In the genomic region with DNA sequence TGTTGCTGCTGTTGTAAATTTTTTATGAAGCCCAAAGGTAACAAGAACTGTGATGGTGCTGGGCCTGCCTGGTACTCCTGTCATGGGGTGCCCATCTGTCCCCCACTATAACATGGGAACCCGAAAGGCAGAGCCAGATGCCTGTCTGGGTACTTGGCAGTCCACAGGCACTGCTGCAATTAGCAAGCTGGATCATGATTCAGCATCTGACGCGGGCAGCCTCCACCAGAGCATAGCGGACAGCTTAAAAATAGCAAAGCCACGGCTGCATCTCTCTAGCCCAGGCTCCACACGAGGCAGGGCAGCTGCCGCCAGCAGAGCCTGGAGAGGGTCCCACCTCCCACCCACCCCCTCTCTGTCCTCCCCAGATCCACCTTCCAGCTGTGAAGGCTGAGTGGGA, we compare ENCODE assay signal across 12 cellular contexts. TPM values are rescaled to one million over a fixed set of nuclear protein-coding genes. Genes with fewer than 3 reads are reported as not detected.
DNase-seq lines count a peak whose midpoint lies in the region; ATAC-seq, FAIRE-seq and TF ChIP-seq lines count a peak whose summit lies in the region.
"Had no signal": no experiment of that assay in that cellular context is flagged by ENCODE, and none has a peak within 500 bp of the region (broad histone marks: within the 10 kb centered on the region; RNA-seq: fewer than 3 reads in every experiment).

No MANE protein-coding gene starts in this region.

- intact Hi-C loops in sciatic nerve (cut with DNase I) = no loop called here

- H3K4me1 Mint-ChIP-seq in endothelial cell (ENCODE audit: unreplicated experiment) (peaks cover 24% of the 10 kb centered on the region), WTC11 (0 out of 2 replicates have a peak, but pooled peaks cover 3% of the 10 kb centered on the region), mesothelial cell of epicardium (peaks cover 2% of the 10 kb centered on the region)

- TF ChIP-seq CTCF in endothelial cell (IDR thresholded peaks at IDR 0.05; ENCODE audit: unreplicated experiment) (no peak), WTC11 (IDR thresholded peaks at IDR 0.05) (no peak), mesothelial cell of epicardium (IDR thresholded peaks at IDR 0.05; ENCODE audit: unreplicated experiment) (no peak)

- FAIRE-seq in RCC 7860 (lab: Jason Lieb, UNC) = peak; percentile 58

- POLR2A ChIA-PET in WTC11 (lab: Charles Lee) = no interaction called here

- DNase-seq in H4 (ENCODE audit: low spot score) = peak; percentile 74
- DNase-seq in RCC 7860 (ENCODE audit: low spot score) = peak; percentile 43
- peak; percentile 23 for DNase-seq in fibroblast of peridontal ligament (ENCODE audit: extremely low read depth)
- DNase-seq in pons (ENCODE audit: low spot score) = peak; percentile 20
- no peak for DNase-seq in sciatic nerve (ENCODE audit: low spot score)
- no peak for DNase-seq in endothelial cell (ENCODE audit: low spot score)
- no peak for DNase-seq in WTC11 (ENCODE audit: low spot score)
- DNase-seq in mesothelial cell of epicardium (ENCODE audit: low spot score in 2 of 2, unreplicated experiment in 2 of 2) = no peak
- DNase-seq: activated naive CD4-positive, alpha-beta T cell treated with anti-CD3 and anti-CD28 coated beads, Interleukin-2, amount 50 U/mL, for 16 hours; NCI-H69 had no signal

- no peak for ATAC-seq in sciatic nerve
- ATAC-seq in WTC11 = no peak

- no peaks in the 10 kb centered on the region for H3K36me3 Mint-ChIP-seq in endothelial cell (ENCODE audit: low read depth, unreplicated experiment)
- no peaks in the 10 kb centered on the region for H3K36me3 Mint-ChIP-seq in WTC11
- no peaks in the 10 kb centered on the region for H3K36me3 Mint-ChIP-seq in mesothelial cell of epicardium

- H3K27me3 Mint-ChIP-seq in endothelial cell (ENCODE audit: unreplicated experiment) (peaks cover 12% of the 10 kb centered on the region), WTC11 (ENCODE audit: low read depth) (no peaks in the 10 kb centered on the region; the same call in 1 of the 2 replicates), mesothelial cell of epicardium (ENCODE audit: low read depth) (peaks cover 27% of the 10 kb centered on the region)

- H3K9me3 Mint-ChIP-seq in endothelial cell (ENCODE audit: unreplicated experiment) (no peaks in the 10 kb centered on the region), WTC11 (no peaks in the 10 kb centered on the region), mesothelial cell of epicardium (no peaks in the 10 kb centered on the region)

- no peak overlapping the region for H3K27ac Mint-ChIP-seq in endothelial cell (ENCODE audit: unreplicated experiment)
- no peak overlapping the region for H3K27ac Mint-ChIP-seq in WTC11
- H3K27ac Mint-ChIP-seq in mesothelial cell of epicardium = no peak overlapping the region

- CTCF ChIA-PET in WTC11 (lab: Charles Lee) = no interaction called here

- H3K4me3 Mint-ChIP-seq in endothelial cell (ENCODE audit: unreplicated experiment) (no peak overlapping the region), WTC11 (no peak overlapping the region), mesothelial cell of epicardium (no peak overlapping the region)

TF ChIP-seq in WTC11, 78 proteins besides CTCF, POLR2A, EP300 and RAD21:
- no peak for TF ChIP-seq ELF4 (CRISPR knock-in tag; IDR thresholded peaks at IDR 0.05; ENCODE audit: low read depth)
- TF ChIP-seq FOXP1 (CRISPR knock-in tag; IDR thresholded peaks at IDR 0.05; ENCODE audit: borderline replicate concordance) = no peak
- TF ChIP-seq MXD4 (CRISPR knock-in tag; IDR thresholded peaks at IDR 0.05; ENCODE audit: borderline replicate concordance) = no peak
- TF ChIP-seq ZNF423 (CRISPR knock-in tag; IDR thresholded peaks at IDR 0.05) = no peak
- TF ChIP-seq TEAD1 (CRISPR knock-in tag; IDR thresholded peaks at IDR 0.05) = no peak
- TF ChIP-seq, protein P1, sequence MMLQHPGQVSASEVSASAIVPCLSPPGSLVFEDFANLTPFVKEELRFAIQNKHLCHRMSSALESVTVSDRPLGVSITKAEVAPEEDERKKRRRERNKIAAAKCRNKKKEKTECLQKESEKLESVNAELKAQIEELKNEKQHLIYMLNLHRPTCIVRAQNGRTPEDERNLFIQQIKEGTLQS (CRISPR knock-in tag; conservative IDR thresholded peaks at IDR 0.05) = no peak
- TF ChIP-seq TP53 (CRISPR knock-in tag; IDR thresholded peaks at IDR 0.05) = no peak
- TF ChIP-seq SMAD4 (CRISPR knock-in tag; IDR thresholded peaks at IDR 0.05) = no peak
- TF ChIP-seq, protein P2, sequence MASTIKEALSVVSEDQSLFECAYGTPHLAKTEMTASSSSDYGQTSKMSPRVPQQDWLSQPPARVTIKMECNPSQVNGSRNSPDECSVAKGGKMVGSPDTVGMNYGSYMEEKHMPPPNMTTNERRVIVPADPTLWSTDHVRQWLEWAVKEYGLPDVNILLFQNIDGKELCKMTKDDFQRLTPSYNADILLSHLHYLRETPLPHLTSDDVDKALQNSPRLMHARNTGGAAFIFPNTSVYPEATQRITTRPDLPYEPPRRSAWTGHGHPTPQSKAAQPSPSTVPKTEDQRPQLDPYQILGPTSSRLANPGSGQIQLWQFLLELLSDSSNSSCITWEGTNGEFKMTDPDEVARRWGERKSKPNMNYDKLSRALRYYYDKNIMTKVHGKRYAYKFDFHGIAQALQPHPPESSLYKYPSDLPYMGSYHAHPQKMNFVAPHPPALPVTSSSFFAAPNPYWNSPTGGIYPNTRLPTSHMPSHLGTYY (CRISPR knock-in tag; IDR thresholded peaks at IDR 0.05) = no peak
- TF ChIP-seq, protein P3, sequence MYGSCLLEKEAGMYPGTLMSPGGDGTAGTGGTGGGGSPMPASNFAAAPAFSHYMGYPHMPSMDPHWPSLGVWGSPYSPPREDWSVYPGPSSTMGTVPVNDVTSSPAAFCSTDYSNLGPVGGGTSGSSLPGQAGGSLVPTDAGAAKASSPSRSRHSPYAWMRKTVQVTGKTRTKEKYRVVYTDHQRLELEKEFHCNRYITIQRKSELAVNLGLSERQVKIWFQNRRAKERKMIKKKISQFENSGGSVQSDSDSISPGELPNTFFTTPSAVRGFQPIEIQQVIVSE (CRISPR knock-in tag; IDR thresholded peaks at IDR 0.05; ENCODE audit: borderline replicate concordance) = no peak
- no peak for TF ChIP-seq ZNF219 (CRISPR knock-in tag; IDR thresholded peaks at IDR 0.05; ENCODE audit: borderline replicate concordance)
- no peak for TF ChIP-seq CBFB (CRISPR knock-in tag; IDR thresholded peaks at IDR 0.05; ENCODE audit: low read depth)
- no peak for TF ChIP-seq GABPB1 (CRISPR knock-in tag; IDR thresholded peaks at IDR 0.05)
- TF ChIP-seq JUN (CRISPR knock-in tag; IDR thresholded peaks at IDR 0.05) = no peak
- no peak for TF ChIP-seq SP1 (CRISPR knock-in tag; conservative IDR thresholded peaks at IDR 0.05)
- TF ChIP-seq, protein P4, sequence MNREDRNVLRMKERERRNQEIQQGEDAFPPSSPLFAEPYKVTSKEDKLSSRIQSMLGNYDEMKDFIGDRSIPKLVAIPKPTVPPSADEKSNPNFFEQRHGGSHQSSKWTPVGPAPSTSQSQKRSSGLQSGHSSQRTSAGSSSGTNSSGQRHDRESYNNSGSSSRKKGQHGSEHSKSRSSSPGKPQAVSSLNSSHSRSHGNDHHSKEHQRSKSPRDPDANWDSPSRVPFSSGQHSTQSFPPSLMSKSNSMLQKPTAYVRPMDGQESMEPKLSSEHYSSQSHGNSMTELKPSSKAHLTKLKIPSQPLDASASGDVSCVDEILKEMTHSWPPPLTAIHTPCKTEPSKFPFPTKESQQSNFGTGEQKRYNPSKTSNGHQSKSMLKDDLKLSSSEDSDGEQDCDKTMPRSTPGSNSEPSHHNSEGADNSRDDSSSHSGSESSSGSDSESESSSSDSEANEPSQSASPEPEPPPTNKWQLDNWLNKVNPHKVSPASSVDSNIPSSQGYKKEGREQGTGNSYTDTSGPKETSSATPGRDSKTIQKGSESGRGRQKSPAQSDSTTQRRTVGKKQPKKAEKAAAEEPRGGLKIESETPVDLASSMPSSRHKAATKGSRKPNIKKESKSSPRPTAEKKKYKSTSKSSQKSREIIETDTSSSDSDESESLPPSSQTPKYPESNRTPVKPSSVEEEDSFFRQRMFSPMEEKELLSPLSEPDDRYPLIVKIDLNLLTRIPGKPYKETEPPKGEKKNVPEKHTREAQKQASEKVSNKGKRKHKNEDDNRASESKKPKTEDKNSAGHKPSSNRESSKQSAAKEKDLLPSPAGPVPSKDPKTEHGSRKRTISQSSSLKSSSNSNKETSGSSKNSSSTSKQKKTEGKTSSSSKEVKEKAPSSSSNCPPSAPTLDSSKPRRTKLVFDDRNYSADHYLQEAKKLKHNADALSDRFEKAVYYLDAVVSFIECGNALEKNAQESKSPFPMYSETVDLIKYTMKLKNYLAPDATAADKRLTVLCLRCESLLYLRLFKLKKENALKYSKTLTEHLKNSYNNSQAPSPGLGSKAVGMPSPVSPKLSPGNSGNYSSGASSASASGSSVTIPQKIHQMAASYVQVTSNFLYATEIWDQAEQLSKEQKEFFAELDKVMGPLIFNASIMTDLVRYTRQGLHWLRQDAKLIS (CRISPR knock-in tag; IDR thresholded peaks at IDR 0.05; ENCODE audit: borderline replicate concordance) = no peak
- no peak for TF ChIP-seq ETV6 (CRISPR knock-in tag; IDR thresholded peaks at IDR 0.05)
- TF ChIP-seq OVOL2 (CRISPR knock-in tag; IDR thresholded peaks at IDR 0.05; ENCODE audit: borderline replicate concordance) = no peak
TF ChIP-seq in WTC11: peak in this region for 0.

RNA-seq across cellular contexts. Expression of a gene that starts 22.9 kb away (rescaled TPM):
- total RNA-seq in H4 (2014; rRNA removed; shearing (Covaris generic)) = 0.14 and 0.99 TPM in 2 replicates
- total RNA-seq in sciatic nerve = not detected
- 18.5 TPM for total RNA-seq in endothelial cell (ENCODE audit: unreplicated experiment)
- total RNA-seq in WTC11 (2021) = 1.8 to 2.6 TPM (median 2.6 TPM) in 3 replicates
- 0.23 to 0.49 TPM (median 0.40 TPM) in 3 replicates for total RNA-seq in mesothelial cell of epicardium

RNA-seq across cellular contexts. Expression of a gene that starts 52.1 kb away (rescaled TPM):
- not detected in 2 replicates for total RNA-seq in H4 (2014; rRNA removed; shearing (Covaris generic))
- total RNA-seq in sciatic nerve = not detected
- not detected for total RNA-seq in endothelial cell (ENCODE audit: unreplicated experiment)
- total RNA-seq in WTC11 (2021) = not detected in 3 replicates
- total RNA-seq in mesothelial cell of epicardium = not detected in 3 replicates
- total RNA-seq: epithelial cell of proximal tubule, mononuclear cell had no signal

Comparison
In these comparisons a context has a peak if more than half of its experiments do, and no peak if none do; other contexts are left out.
1. DNase-seq: peak in H4 (single experiment), RCC 7860 (single experiment), fibroblast of peridontal ligament (single experiment) and pons (single experiment); none in sciatic nerve (single experiment), endothelial cell (single experiment), WTC11 (single experiment) and mesothelial cell of epicardium (0 of 2).